10 cellular contexts compared by ENCODE assay signal in the genomic region with DNA sequence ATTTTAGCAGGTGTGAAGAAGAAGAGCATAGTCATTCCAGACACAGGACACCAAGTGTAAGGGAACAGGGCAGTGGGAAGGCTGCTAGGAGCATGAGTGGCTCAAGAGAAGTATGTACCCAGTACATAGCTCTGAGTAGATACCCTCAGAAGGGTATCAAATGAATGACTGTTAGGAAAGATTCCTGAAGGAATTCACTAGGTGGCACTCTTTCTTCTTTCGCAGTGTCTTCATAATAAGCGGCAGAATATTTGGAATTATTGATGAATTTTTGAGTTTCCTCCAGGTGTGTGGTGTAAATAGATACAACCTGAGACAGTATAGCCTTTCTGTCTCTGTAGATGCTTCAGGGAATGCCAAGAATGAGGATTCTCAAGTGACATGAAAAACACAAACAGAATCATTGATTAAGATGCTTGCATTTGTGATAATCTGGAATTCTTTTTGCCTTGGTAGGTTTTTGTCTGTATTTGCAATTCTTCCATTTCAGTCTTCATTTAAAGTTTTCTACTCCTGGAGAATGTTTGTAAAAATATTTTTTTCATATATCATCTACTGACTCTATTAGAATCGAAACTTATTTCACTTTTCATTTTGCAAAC.
A peak's percentile ranks its signal among the peaks of the same experiment; 100 is the strongest.
DNase-seq lines count a peak whose midpoint lies in the region; ATAC-seq and TF ChIP-seq lines count a peak whose summit lies in the region.
"Had no signal": no experiment of that assay in that cellular context is flagged by ENCODE, and none has a peak within 500 bp of the region (broad histone marks: within the 10 kb centered on the region; RNA-seq: fewer than 3 reads in every experiment).

No MANE protein-coding gene starts in this region.

- peaks cover 24% of the 10 kb centered on the region for H3K36me3 Mint-ChIP-seq in GM23338 (ENCODE audit: low read depth)

- peak; percentile 48 for ATAC-seq in GM23338
- ATAC-seq in HG03432 (IDR thresholded peaks at IDR 0.05; ENCODE audit: unreplicated experiment): no peak
- ATAC-seq in GM21825 (IDR thresholded peaks at IDR 0.05; ENCODE audit: unreplicated experiment): no peak
- ATAC-seq in HG03469 (IDR thresholded peaks at IDR 0.05; ENCODE audit: unreplicated experiment): no peak
- ATAC-seq: naive thymus-derived CD4-positive, alpha-beta T cell had no signal

- peaks cover 2% of the 10 kb centered on the region for H3K27me3 Mint-ChIP-seq in GM23338 (ENCODE audit: insufficient read depth, low read depth, poor library complexity)
- H3K27me3 Mint-ChIP-seq: central memory CD8-positive, alpha-beta T cell; naive thymus-derived CD4-positive, alpha-beta T cell had no signal

- H3K4me3 ChIP-seq in GM23338: no peak overlapping the region

- no peaks in the 10 kb centered on the region for H3K79me2 ChIP-seq in GM23338 (replicated peaks; ENCODE audit: insufficient read depth)

- no peaks in the 10 kb centered on the region for H3F3A ChIP-seq in GM23338 (replicated peaks; ENCODE audit: low read depth)

- peaks cover 27% of the 10 kb centered on the region for H3K9me3 Mint-ChIP-seq in GM23338

- H3K9me2 ChIP-seq in GM23338 (ENCODE audit: insufficient read depth): no peaks in the 10 kb centered on the region; the same call in 1 of the 2 replicates

- H3K27ac ChIP-seq in GM23338 (ENCODE audit: low read depth) (no peak overlapping the region), RWPE1 (no peak overlapping the region)

- no peaks in the 10 kb centered on the region for H4K20me1 ChIP-seq in GM23338 (replicated peaks; ENCODE audit: insufficient read depth)

- H3K36me3 ChIP-seq in GM23338 (ENCODE audit: insufficient read depth): peaks cover 4% of the 10 kb centered on the region; the same call in 1 of the 2 replicates

- H3K4me1 ChIP-seq in GM23338 (ENCODE audit: insufficient read depth): no peaks in the 10 kb centered on the region

- H2AFZ ChIP-seq in GM23338: no peak overlapping the region

- DNase-seq in AG20443 (ENCODE audit: low spot score) (peak; percentile 29), GM23338 (ENCODE audit: low spot score) (peak; percentile 58), RWPE1 (ENCODE audit: low spot score) (peak; percentile 3), iris pigment epithelial cell (ENCODE audit: low read depth) (peak; percentile 20), epidermal melanocyte (ENCODE audit: insufficient read length, low spot score) (no peak)
- DNase-seq: naive thymus-derived CD4-positive, alpha-beta T cell had no signal

- TF ChIP-seq CTCF in GM23338 (conservative IDR thresholded peaks at IDR 0.05; ENCODE audit: low read depth in 2 of 2) (peak; percentile 65 to 76), RWPE1 (conservative IDR thresholded peaks at IDR 0.05; ENCODE audit: low read depth) (no peak; the same call in 1 of the 2 replicates)

- H3K4me1 Mint-ChIP-seq in GM23338: no peaks in the 10 kb centered on the region
- H3K4me1 Mint-ChIP-seq: central memory CD8-positive, alpha-beta T cell; naive thymus-derived CD4-positive, alpha-beta T cell had no signal

- no peak overlapping the region for H3K4me2 ChIP-seq in GM23338

- no peak overlapping the region for H3K27ac Mint-ChIP-seq in GM23338
- H3K27ac Mint-ChIP-seq: naive thymus-derived CD4-positive, alpha-beta T cell had no signal

- H3K27me3 ChIP-seq in GM23338 (ENCODE audit: insufficient read depth): no peaks in the 10 kb centered on the region

- H3K4me3 Mint-ChIP-seq in GM23338: no peak overlapping the region
- H3K4me3 Mint-ChIP-seq: central memory CD8-positive, alpha-beta T cell; naive thymus-derived CD4-positive, alpha-beta T cell had no signal

- CTCF ChIA-PET in RWPE1 (lab: Yijun Ruan, JAX): no interaction called here

- POLR2A ChIA-PET in RWPE1 (lab: Yijun Ruan, JAX; ENCODE audit: low non-redundant PET): no interaction called here

TF ChIP-seq in GM23338, 12 proteins besides CTCF, POLR2A, EP300 and RAD21 (continues in another document):
- TF ChIP-seq EZH2phosphoT487 (IDR thresholded peaks at IDR 0.05; ENCODE audit: unreplicated experiment): no peak
- no peak for TF ChIP-seq STAT1 (IDR thresholded peaks at IDR 0.05; ENCODE audit: unreplicated experiment)
- TF ChIP-seq, protein P1, sequence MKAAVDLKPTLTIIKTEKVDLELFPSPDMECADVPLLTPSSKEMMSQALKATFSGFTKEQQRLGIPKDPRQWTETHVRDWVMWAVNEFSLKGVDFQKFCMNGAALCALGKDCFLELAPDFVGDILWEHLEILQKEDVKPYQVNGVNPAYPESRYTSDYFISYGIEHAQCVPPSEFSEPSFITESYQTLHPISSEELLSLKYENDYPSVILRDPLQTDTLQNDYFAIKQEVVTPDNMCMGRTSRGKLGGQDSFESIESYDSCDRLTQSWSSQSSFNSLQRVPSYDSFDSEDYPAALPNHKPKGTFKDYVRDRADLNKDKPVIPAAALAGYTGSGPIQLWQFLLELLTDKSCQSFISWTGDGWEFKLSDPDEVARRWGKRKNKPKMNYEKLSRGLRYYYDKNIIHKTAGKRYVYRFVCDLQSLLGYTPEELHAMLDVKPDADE (IDR thresholded peaks at IDR 0.05): no peak
- TF ChIP-seq, protein P2, sequence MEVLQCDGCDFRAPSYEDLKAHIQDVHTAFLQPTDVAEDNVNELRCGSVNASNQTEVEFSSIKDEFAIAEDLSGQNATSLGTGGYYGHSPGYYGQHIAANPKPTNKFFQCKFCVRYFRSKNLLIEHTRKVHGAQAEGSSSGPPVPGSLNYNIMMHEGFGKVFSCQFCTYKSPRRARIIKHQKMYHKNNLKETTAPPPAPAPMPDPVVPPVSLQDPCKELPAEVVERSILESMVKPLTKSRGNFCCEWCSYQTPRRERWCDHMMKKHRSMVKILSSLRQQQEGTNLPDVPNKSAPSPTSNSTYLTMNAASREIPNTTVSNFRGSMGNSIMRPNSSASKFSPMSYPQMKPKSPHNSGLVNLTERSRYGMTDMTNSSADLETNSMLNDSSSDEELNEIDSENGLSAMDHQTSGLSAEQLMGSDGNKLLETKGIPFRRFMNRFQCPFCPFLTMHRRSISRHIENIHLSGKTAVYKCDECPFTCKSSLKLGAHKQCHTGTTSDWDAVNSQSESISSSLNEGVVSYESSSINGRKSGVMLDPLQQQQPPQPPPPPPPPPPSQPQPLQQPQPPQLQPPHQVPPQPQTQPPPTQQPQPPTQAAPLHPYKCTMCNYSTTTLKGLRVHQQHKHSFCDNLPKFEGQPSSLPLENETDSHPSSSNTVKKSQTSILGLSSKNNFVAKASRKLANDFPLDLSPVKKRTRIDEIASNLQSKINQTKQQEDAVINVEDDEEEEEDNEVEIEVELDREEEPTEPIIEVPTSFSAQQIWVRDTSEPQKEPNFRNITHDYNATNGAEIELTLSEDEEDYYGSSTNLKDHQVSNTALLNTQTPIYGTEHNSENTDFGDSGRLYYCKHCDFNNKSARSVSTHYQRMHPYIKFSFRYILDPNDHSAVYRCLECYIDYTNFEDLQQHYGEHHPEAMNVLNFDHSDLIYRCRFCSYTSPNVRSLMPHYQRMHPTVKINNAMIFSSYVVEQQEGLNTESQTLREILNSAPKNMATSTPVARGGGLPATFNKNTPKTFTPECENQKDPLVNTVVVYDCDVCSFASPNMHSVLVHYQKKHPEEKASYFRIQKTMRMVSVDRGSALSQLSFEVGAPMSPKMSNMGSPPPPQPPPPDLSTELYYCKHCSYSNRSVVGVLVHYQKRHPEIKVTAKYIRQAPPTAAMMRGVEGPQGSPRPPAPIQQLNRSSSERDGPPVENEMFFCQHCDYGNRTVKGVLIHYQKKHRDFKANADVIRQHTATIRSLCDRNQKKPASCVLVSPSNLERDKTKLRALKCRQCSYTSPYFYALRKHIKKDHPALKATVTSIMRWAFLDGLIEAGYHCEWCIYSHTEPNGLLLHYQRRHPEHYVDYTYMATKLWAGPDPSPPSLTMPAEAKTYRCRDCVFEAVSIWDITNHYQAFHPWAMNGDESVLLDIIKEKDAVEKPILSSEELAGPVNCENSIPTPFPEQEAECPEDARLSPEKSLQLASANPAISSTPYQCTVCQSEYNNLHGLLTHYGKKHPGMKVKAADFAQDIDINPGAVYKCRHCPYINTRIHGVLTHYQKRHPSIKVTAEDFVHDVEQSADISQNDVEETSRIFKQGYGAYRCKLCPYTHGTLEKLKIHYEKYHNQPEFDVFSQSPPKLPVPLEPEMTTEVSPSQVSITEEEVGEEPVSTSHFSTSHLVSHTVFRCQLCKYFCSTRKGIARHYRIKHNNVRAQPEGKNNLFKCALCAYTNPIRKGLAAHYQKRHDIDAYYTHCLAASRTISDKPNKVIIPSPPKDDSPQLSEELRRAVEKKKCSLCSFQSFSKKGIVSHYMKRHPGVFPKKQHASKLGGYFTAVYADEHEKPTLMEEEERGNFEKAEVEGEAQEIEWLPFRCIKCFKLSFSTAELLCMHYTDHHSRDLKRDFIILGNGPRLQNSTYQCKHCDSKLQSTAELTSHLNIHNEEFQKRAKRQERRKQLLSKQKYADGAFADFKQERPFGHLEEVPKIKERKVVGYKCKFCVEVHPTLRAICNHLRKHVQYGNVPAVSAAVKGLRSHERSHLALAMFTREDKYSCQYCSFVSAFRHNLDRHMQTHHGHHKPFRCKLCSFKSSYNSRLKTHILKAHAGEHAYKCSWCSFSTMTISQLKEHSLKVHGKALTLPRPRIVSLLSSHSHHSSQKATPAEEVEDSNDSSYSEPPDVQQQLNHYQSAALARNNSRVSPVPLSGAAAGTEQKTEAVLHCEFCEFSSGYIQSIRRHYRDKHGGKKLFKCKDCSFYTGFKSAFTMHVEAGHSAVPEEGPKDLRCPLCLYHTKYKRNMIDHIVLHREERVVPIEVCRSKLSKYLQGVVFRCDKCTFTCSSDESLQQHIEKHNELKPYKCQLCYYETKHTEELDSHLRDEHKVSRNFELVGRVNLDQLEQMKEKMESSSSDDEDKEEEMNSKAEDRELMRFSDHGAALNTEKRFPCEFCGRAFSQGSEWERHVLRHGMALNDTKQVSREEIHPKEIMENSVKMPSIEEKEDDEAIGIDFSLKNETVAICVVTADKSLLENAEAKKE (CRISPR knock-in tag; IDR thresholded peaks at IDR 0.05): no peak
- no peak for TF ChIP-seq CREB1 (CRISPR knock-in tag; IDR thresholded peaks at IDR 0.05; ENCODE audit: low read depth)
- no peak for TF ChIP-seq JUNB (IDR thresholded peaks at IDR 0.05; ENCODE audit: unreplicated experiment)
- TF ChIP-seq EZH2 (IDR thresholded peaks at IDR 0.05; ENCODE audit: low read depth, unreplicated experiment): no peak
- TF ChIP-seq ZNF114 (CRISPR knock-in tag; IDR thresholded peaks at IDR 0.05): no peak
- TF ChIP-seq ZNF331 (CRISPR knock-in tag; IDR thresholded peaks at IDR 0.05; ENCODE audit: low read depth): no peak
- no peak for TF ChIP-seq POLR2AphosphoS5 (IDR thresholded peaks at IDR 0.05; ENCODE audit: low read depth)
